20 cellular contexts compared by ENCODE assay signal in genomic region chr1:30419246-30419720, GRCh38.
A peak's percentile ranks its signal among the peaks of the same experiment; 100 is the strongest.
DNase-seq lines count a peak whose midpoint lies in the region; ATAC-seq lines count a peak whose summit lies in the region.
"Had no signal": no experiment of that assay in that cellular context is flagged by ENCODE, and none has a peak within 500 bp of the region (broad histone marks: within the 10 kb centered on the region; RNA-seq: fewer than 3 reads in every experiment).

No MANE protein-coding gene starts in this region.

- H3K9me3 Mint-ChIP-seq in activated T-helper 2 cell treated with anti-CD3 and anti-CD28 coated beads, Interferon-gamma antibody, Interleukin-2, Interleukin-4, amounts not matched to agents 10 μg/mL and 5 μg/mL and 100 μg/mL, durations not matched to agents 14 hours and 24 hours and 36 hours, result no peaks in the 10 kb centered on the region

- no peak overlapping the region for H3K4me3 Mint-ChIP-seq in activated T-helper 2 cell treated with anti-CD3 and anti-CD28 coated beads, Interferon-gamma antibody, Interleukin-2, Interleukin-4, amounts not matched to agents 10 μg/mL and 5 μg/mL and 100 μg/mL, durations not matched to agents 14 hours and 24 hours and 36 hours (ENCODE audit: low read depth)
- H3K4me3 Mint-ChIP-seq: CD4-positive, alpha-beta memory T cell had no signal

- no peaks in the 10 kb centered on the region for H3K4me1 Mint-ChIP-seq in activated T-helper 2 cell treated with anti-CD3 and anti-CD28 coated beads, Interferon-gamma antibody, Interleukin-2, Interleukin-4, amounts not matched to agents 10 μg/mL and 5 μg/mL and 100 μg/mL, durations not matched to agents 14 hours and 24 hours and 36 hours (ENCODE audit: low read depth)
- H3K4me1 Mint-ChIP-seq: CD4-positive, alpha-beta memory T cell had no signal

- H3K27ac Mint-ChIP-seq in activated T-helper 2 cell treated with anti-CD3 and anti-CD28 coated beads, Interferon-gamma antibody, Interleukin-2, Interleukin-4, amounts not matched to agents 10 μg/mL and 5 μg/mL and 100 μg/mL, durations not matched to agents 14 hours and 24 hours and 36 hours, result no peak overlapping the region

- intact Hi-C loops in activated T-helper 2 cell treated with anti-CD3 and anti-CD28 coated beads, Interferon-gamma antibody, Interleukin-2, Interleukin-4, amounts not matched to agents 10 μg/mL and 5 μg/mL and 100 μg/mL, durations not matched to agents 14 hours and 24 hours and 36 hours (cut with micrococcal nuclease), result no loop called here

- DNase-seq in activated CD8-positive, alpha-beta memory T cell treated with anti-CD3 and anti-CD28 coated beads for 24 hours, result peak; percentile 32
- no peak for DNase-seq in activated CD8-positive, alpha-beta memory T cell treated with anti-CD3 and anti-CD28 coated beads, Interleukin-2, amount 50 U/mL, for 4 hours
- DNase-seq in activated T-helper 2 cell treated with anti-CD3 and anti-CD28 coated beads, Interferon-gamma antibody, Interleukin-2, Interleukin-4, amounts not matched to agents 10 μg/mL and 5 μg/mL and 100 μg/mL, durations not matched to agents 14 hours and 24 hours and 36 hours (ENCODE audit: low spot score), result peak; percentile 4
- DNase-seq in islet precursor cell, result peak; percentile 29
- DNase-seq in stimulated activated CD8-positive, alpha-beta memory T cell treated with anti-CD3 and anti-CD28 coated beads, Interleukin-4, amount 100 ng/mL, for 48 hours, result peak; percentile 5
- DNase-seq in stimulated activated naive CD4-positive, alpha-beta T cell (lab: John Stamatoyannopoulos, UW), result no peak
- DNase-seq: Calu3; CD4-positive, alpha-beta memory T cell; DMS53; EL; MM.1S; NCI-H1092; NCI-H1436 treated with DMSO at 0.1 percent for 48 hours; NCI-H2029; NCI-H446 treated with DMSO at 0.1 percent for 48 hours; NCI-H69 had no signal

- no peak for ATAC-seq in HG03565 (IDR thresholded peaks at IDR 0.05; ENCODE audit: unreplicated experiment)
- ATAC-seq in HG03457 (IDR thresholded peaks at IDR 0.05; ENCODE audit: unreplicated experiment), result no peak
- ATAC-seq: GM12878, Panc1 had no signal

- no peaks in the 10 kb centered on the region for H3K27me3 Mint-ChIP-seq in activated T-helper 2 cell treated with anti-CD3 and anti-CD28 coated beads, Interferon-gamma antibody, Interleukin-2, Interleukin-4, amounts not matched to agents 10 μg/mL and 5 μg/mL and 100 μg/mL, durations not matched to agents 14 hours and 24 hours and 36 hours (ENCODE audit: low read depth)

- no peaks in the 10 kb centered on the region for H3K36me3 Mint-ChIP-seq in activated T-helper 2 cell treated with anti-CD3 and anti-CD28 coated beads, Interferon-gamma antibody, Interleukin-2, Interleukin-4, amounts not matched to agents 10 μg/mL and 5 μg/mL and 100 μg/mL, durations not matched to agents 14 hours and 24 hours and 36 hours (ENCODE audit: low read depth)
- H3K36me3 Mint-ChIP-seq: CD4-positive, alpha-beta memory T cell had no signal

Comparison
In these comparisons a context has a peak if more than half of its experiments do, and no peak if none do; other contexts are left out.
1. DNase-seq: peak in activated CD8-positive, alpha-beta memory T cell treated with anti-CD3 and anti-CD28 coated beads for 24 hours (single experiment), activated T-helper 2 cell treated with anti-CD3 and anti-CD28 coated beads, Interferon-gamma antibody, Interleukin-2, Interleukin-4, amounts not matched to agents 10 μg/mL and 5 μg/mL and 100 μg/mL, durations not matched to agents 14 hours and 24 hours and 36 hours (single experiment), islet precursor cell (single experiment) and stimulated activated CD8-positive, alpha-beta memory T cell treated with anti-CD3 and anti-CD28 coated beads, Interleukin-4, amount 100 ng/mL, for 48 hours (single experiment); none in activated CD8-positive, alpha-beta memory T cell treated with anti-CD3 and anti-CD28 coated beads, Interleukin-2, amount 50 U/mL, for 4 hours (single experiment) and stimulated activated naive CD4-positive, alpha-beta T cell (0 of 6).